16 cellular contexts compared by ENCODE assay signal in genomic region chr1:64049900-64050540, GRCh38.
DNase-seq lines count a peak whose midpoint lies in the region; ATAC-seq and TF ChIP-seq lines count a peak whose summit lies in the region.
"Had no signal": no experiment of that assay in that cellular context is flagged by ENCODE, and none has a peak within 500 bp of the region (broad histone marks: within the 10 kb centered on the region; RNA-seq: fewer than 3 reads in every experiment).

No MANE protein-coding gene starts in this region.

- H3K4me3 ChIP-seq in Caco-2 (ENCODE audit: low read depth, low read length) = no peak overlapping the region
- no peak overlapping the region for H3K4me3 ChIP-seq in endodermal cell (ENCODE audit: low read length)
- H3K4me3 ChIP-seq: K562 had no signal

- H3K4me1 Mint-ChIP-seq in Caco-2 (ENCODE audit: low read depth, unreplicated experiment) (peaks cover 19% of the 10 kb centered on the region), endodermal cell (peaks cover 33% of the 10 kb centered on the region), Calu3 (ENCODE audit: low read depth, unreplicated experiment) (peaks cover 9% of the 10 kb centered on the region)
- H3K4me1 Mint-ChIP-seq: CD4-positive, alpha-beta memory T cell had no signal

- H3K27ac Mint-ChIP-seq in Caco-2 (ENCODE audit: unreplicated experiment) = peak overlapping the region; percentile 49
- peak overlapping the region; percentile 3 for H3K27ac Mint-ChIP-seq in endodermal cell
- no peak overlapping the region for H3K27ac Mint-ChIP-seq in Calu3 (ENCODE audit: unreplicated experiment)
- H3K27ac Mint-ChIP-seq: CD4-positive, alpha-beta memory T cell had no signal

- H3K36me3 Mint-ChIP-seq in Caco-2 (ENCODE audit: insufficient read depth, unreplicated experiment) (peaks cover 17% of the 10 kb centered on the region), endodermal cell (ENCODE audit: low read depth) (peaks cover 21% of the 10 kb centered on the region), Calu3 (ENCODE audit: insufficient read depth, unreplicated experiment) (peaks cover 5% of the 10 kb centered on the region)
- H3K36me3 Mint-ChIP-seq: CD4-positive, alpha-beta memory T cell had no signal

- DNase-seq in Caco-2 (no peak), NCI-H69 (lab: John Stamatoyannopoulos, UW) (peak; percentile 5), endodermal cell (no peak), sciatic nerve (ENCODE audit: low spot score) (no peak), retina (no peak), Calu3 (no peak)
- DNase-seq: BE2C; CD4-positive, alpha-beta memory T cell; DND-41; GDM1; GOT3; H9 had no signal

- WGBS in endodermal cell (ENCODE audit: insufficient coverage in 1 of 2, insufficient read length in 1 of 2), 2 experiments = 97 to 100% methylated on average over 6 to 9 of the region's 9 CpGs

- ATAC-seq in sciatic nerve = peak; percentile 9
- ATAC-seq in GM21786 (IDR thresholded peaks at IDR 0.05; ENCODE audit: unreplicated experiment) = no peak
- ATAC-seq: K562 had no signal

- no peak overlapping the region for H3K4me3 Mint-ChIP-seq in Caco-2 (ENCODE audit: unreplicated experiment)
- H3K4me3 Mint-ChIP-seq in endodermal cell = no peak overlapping the region
- H3K4me3 Mint-ChIP-seq in Calu3 (ENCODE audit: low read depth, unreplicated experiment) = no peak overlapping the region
- H3K4me3 Mint-ChIP-seq: CD4-positive, alpha-beta memory T cell; H9 had no signal

- H3K27me3 Mint-ChIP-seq in Caco-2 (ENCODE audit: insufficient read depth, unreplicated experiment) (no peaks in the 10 kb centered on the region), endodermal cell (ENCODE audit: insufficient read depth) (no peaks in the 10 kb centered on the region), Calu3 (ENCODE audit: unreplicated experiment) (no peaks in the 10 kb centered on the region)
- H3K27me3 Mint-ChIP-seq: CD4-positive, alpha-beta memory T cell had no signal

- TF ChIP-seq CTCF in Caco-2 (IDR thresholded peaks at IDR 0.05; ENCODE audit: insufficient read depth in 1 of 2, low read depth in 1 of 2, low read length in 1 of 2, severe bottlenecking in 1 of 2, unreplicated experiment in 1 of 2) = no peak
- no peak for TF ChIP-seq CTCF in endodermal cell (conservative IDR thresholded peaks at IDR 0.05)
- TF ChIP-seq CTCF in Calu3 (IDR thresholded peaks at IDR 0.05; ENCODE audit: unreplicated experiment) = no peak

- H3K9me3 ChIP-seq in Caco-2 (no peaks in the 10 kb centered on the region), endodermal cell (ENCODE audit: control insufficient read depth, low read length) (no peaks in the 10 kb centered on the region)
- H3K9me3 ChIP-seq: BE2C had no signal

- no peak overlapping the region for H3K27ac ChIP-seq in endodermal cell (ENCODE audit: low read depth, low read length)
- H3K27ac ChIP-seq: C4-2B, HL-60 had no signal

- H3K9me3 Mint-ChIP-seq in Caco-2 (ENCODE audit: unreplicated experiment) (no peaks in the 10 kb centered on the region), endodermal cell (no peaks in the 10 kb centered on the region), Calu3 (ENCODE audit: low read depth, unreplicated experiment) (no peaks in the 10 kb centered on the region)
- H3K9me3 Mint-ChIP-seq: H9 had no signal

- peaks cover 24% of the 10 kb centered on the region for H3K4me1 ChIP-seq in Caco-2
- peaks cover 4% of the 10 kb centered on the region for H3K4me1 ChIP-seq in endodermal cell (ENCODE audit: control insufficient read depth, insufficient read depth, low read length)

- H3K9ac ChIP-seq in endodermal cell (ENCODE audit: extremely low read depth, low read length, poor library complexity, severe bottlenecking) = no peak overlapping the region

- POLR2A ChIA-PET in Caco-2 (lab: Charles Lee) = no interaction called here

- CTCF ChIA-PET in Caco-2 (lab: Charles Lee) (no interaction called here), Calu3 (lab: Charles Lee) (no interaction called here)

- H3K27me3 ChIP-seq in Caco-2 (replicated peaks; ENCODE audit: control insufficient read depth, insufficient read depth, low read length) (no peaks in the 10 kb centered on the region), endodermal cell (ENCODE audit: control insufficient read depth, insufficient read depth, low read length, poor library complexity, severe bottlenecking) (no peaks in the 10 kb centered on the region)
- H3K27me3 ChIP-seq: BE2C had no signal

- BruUV-seq in Caco-2 (replicated peaks; lab: Mats Ljungman, UMichigan) (no TSS peak), Calu3 (replicated peaks; lab: Mats Ljungman, UMichigan) (no TSS peak)

- H3K36me3 ChIP-seq in Caco-2 (ENCODE audit: control insufficient read depth, insufficient read depth, low read length) (no peaks in the 10 kb centered on the region), endodermal cell (ENCODE audit: control insufficient read depth, insufficient read depth, low read length) (peaks cover 16% of the 10 kb centered on the region)
- H3K36me3 ChIP-seq: BE2C had no signal

- intact Hi-C loops in Caco-2 (cut with micrococcal nuclease; ENCODE audit: unreplicated experiment) (loop anchor here (10.0 kb wide), 1 partner anchor 375 kb away; no protein-coding TSS in a partner anchor), sciatic nerve (cut with DNase I) (no loop called here), Calu3 (cut with micrococcal nuclease; ENCODE audit: unreplicated experiment) (no loop called here)
